In the genomic region with DNA sequence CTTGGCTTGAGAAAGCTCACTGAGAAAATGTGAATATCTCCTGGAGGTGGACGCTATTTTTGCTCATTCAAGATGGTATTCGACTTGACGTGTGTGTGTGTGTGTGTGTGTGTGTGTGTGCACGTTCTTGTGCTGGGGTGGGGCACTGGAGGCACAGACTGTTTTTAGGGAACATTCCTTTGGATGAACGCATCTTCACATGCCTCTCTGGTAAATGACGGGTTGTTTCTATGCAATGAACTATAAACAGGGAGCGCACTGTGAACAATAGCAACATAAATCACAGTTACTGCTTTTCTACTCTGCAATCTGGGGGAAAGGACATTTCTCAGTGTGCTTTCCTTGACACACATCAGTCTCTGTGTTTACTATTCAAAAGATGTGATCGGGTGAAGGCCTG, we compare ENCODE assay signal across 1 cellular context.
TF ChIP-seq lines count a peak whose summit lies in the region.

No MANE protein-coding gene starts in this region.

TF ChIP-seq in H1, 55 proteins besides CTCF, POLR2A, EP300 and RAD21 (continued from another document):
- TF ChIP-seq, protein P1, sequence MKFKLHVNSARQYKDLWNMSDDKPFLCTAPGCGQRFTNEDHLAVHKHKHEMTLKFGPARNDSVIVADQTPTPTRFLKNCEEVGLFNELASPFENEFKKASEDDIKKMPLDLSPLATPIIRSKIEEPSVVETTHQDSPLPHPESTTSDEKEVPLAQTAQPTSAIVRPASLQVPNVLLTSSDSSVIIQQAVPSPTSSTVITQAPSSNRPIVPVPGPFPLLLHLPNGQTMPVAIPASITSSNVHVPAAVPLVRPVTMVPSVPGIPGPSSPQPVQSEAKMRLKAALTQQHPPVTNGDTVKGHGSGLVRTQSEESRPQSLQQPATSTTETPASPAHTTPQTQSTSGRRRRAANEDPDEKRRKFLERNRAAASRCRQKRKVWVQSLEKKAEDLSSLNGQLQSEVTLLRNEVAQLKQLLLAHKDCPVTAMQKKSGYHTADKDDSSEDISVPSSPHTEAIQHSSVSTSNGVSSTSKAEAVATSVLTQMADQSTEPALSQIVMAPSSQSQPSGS (IDR thresholded peaks at IDR 0.05; ENCODE audit: low read length), result no peak
